32 cellular contexts compared by ENCODE assay signal in the genomic region with DNA sequence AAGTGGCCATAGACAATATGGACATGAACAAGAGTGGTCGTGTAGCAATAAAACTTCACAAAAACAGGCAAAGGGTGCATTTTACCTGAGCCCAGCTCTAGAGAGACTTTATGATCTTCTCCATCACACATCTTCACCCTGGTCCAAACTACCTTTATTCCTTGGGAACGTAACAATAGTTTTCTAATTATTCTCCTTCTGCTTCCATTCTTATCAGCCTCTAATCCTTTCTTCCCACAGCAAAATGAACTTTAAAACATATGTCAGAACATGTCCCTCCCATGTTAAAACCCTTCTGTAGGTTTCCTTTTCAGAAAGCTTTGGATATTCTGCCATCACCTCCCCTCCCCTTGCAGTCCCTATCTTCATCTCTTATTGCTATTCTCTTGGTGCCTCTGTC.
"Had no signal": no experiment of that assay in that cellular context is flagged by ENCODE, and none has a peak within 500 bp of the region (broad histone marks: within the 10 kb centered on the region; RNA-seq: fewer than 3 reads in every experiment).

No MANE protein-coding gene starts in this region.

- DNase-seq: Karpas-422, Kasumi-1, MG63, MM.1S, MV-4-11, NCI-H1048, NCI-H1092, NCI-H1092 treated with DMSO at 0.1 percent for 48 hours, NCI-H1105, NCI-H1105 treated with DMSO at 0.1 percent for 48 hours, NCI-H1417 treated with DMSO at 0.1 percent for 48 hours, NCI-H1436, NCI-H1436 treated with DMSO at 0.1 percent for 48 hours, NCI-H1694, NCI-H1694 treated with DMSO at 0.1 percent for 48 hours, NCI-H187, NCI-H187 treated with DMSO at 0.1 percent for 48 hours, NCI-H1930, NCI-H2029, NCI-H2029 treated with DMSO at 0.1 percent for 48 hours, NCI-H2081 treated with DMSO at 0.1 percent for 48 hours, NCI-H2107, NCI-H2171, NCI-H2171 treated with DMSO at 0.1 percent for 48 hours, NCI-H2227 treated with DMSO at 0.1 percent for 48 hours, NCI-H226, NCI-H345, NCI-H446, NCI-H446 treated with DMSO at 0.1 percent for 48 hours, NCI-H510A, NCI-H510A treated with DMSO at 0.1 percent for 48 hours, NCI-H524 had no signal

- H3K4me3 ChIP-seq: MG63 had no signal

- H3K9me3 ChIP-seq: MG63 had no signal

- H3K27me3 ChIP-seq: MG63 had no signal

- H3K36me3 ChIP-seq: MG63 had no signal
